ENCODE assay signal across 1 cellular context in the genomic region with DNA sequence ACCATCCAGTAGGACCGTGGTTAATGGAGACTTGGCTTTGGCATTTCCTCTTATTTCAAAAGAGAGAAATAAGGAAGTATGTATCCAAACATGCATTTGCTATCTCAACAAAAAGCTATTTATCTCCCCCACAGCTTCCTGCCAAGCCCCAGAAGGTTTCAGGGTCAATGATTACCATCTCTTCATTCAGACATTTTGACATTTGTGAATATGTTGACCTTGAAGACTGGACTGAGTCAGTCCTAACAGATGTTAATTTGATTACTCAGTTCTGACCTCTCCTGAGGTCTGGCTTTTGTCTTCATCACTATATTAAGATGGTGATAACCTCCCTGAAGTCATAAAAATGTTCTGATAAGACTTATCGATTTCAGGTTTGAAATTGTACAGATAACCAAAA.
TF ChIP-seq lines count a peak whose summit lies in the region.

No MANE protein-coding gene starts in this region.

TF ChIP-seq in SK-N-SH treated with all-trans-retinoic acid at 6 μM for 48 hours, 23 proteins besides CTCF, POLR2A, EP300 and RAD21 (continued from another document):
- TF ChIP-seq, protein P1, sequence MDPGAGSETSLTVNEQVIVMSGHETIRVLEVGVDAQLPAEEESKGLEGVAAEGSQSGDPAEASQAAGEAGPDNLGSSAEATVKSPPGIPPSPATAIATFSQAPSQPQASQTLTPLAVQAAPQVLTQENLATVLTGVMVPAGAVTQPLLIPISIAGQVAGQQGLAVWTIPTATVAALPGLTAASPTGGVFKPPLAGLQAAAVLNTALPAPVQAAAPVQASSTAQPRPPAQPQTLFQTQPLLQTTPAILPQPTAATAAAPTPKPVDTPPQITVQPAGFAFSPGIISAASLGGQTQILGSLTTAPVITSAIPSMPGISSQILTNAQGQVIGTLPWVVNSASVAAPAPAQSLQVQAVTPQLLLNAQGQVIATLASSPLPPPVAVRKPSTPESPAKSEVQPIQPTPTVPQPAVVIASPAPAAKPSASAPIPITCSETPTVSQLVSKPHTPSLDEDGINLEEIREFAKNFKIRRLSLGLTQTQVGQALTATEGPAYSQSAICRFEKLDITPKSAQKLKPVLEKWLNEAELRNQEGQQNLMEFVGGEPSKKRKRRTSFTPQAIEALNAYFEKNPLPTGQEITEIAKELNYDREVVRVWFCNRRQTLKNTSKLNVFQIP (CRISPR knock-in tag; IDR thresholded peaks at IDR 0.05; ENCODE audit: borderline replicate concordance, low read depth): peak; percentile 16; the same call in 1 of the 2 replicates
- TF ChIP-seq PPARA (CRISPR knock-in tag; IDR thresholded peaks at IDR 0.05; ENCODE audit: borderline replicate concordance): 0 out of 2 replicates have a peak, but pooled peaks have one; percentile 18
- TF ChIP-seq ZNF565 (CRISPR knock-in tag; conservative IDR thresholded peaks at IDR 0.05; ENCODE audit: low read depth): no peak
- peak; percentile 100 for TF ChIP-seq TCF4 (CRISPR knock-in tag; IDR thresholded peaks at IDR 0.05; ENCODE audit: borderline replicate concordance)
- TF ChIP-seq, protein P2, sequence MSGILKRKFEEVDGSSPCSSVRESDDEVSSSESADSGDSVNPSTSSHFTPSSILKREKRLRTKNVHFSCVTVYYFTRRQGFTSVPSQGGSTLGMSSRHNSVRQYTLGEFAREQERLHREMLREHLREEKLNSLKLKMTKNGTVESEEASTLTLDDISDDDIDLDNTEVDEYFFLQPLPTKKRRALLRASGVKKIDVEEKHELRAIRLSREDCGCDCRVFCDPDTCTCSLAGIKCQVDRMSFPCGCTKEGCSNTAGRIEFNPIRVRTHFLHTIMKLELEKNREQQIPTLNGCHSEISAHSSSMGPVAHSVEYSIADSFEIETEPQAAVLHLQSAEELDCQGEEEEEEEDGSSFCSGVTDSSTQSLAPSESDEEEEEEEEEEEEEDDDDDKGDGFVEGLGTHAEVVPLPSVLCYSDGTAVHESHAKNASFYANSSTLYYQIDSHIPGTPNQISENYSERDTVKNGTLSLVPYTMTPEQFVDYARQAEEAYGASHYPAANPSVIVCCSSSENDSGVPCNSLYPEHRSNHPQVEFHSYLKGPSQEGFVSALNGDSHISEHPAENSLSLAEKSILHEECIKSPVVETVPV (CRISPR knock-in tag; IDR thresholded peaks at IDR 0.05): peak; percentile 90
- TF ChIP-seq SNAI2 (CRISPR knock-in tag; IDR thresholded peaks at IDR 0.05): peak; percentile 64
- TF ChIP-seq RARB (CRISPR knock-in tag; IDR thresholded peaks at IDR 0.05): no peak
- TF ChIP-seq PATZ1 (CRISPR knock-in tag; IDR thresholded peaks at IDR 0.05; ENCODE audit: borderline replicate concordance): peak; percentile 65; the same call in 1 of the 2 replicates
- TF ChIP-seq ZNF70 (CRISPR knock-in tag; IDR thresholded peaks at IDR 0.05): peak; percentile 47; the same call in 1 of the 2 replicates
- 0 out of 2 replicates have a peak, but pooled peaks have one; percentile 47 for TF ChIP-seq ZFP3 (CRISPR knock-in tag; IDR thresholded peaks at IDR 0.05)
- no peak for TF ChIP-seq TOX (CRISPR knock-in tag; IDR thresholded peaks at IDR 0.05; ENCODE audit: borderline replicate concordance)
- TF ChIP-seq CSDC2 (CRISPR knock-in tag; IDR thresholded peaks at IDR 0.05): no peak
- 0 out of 2 replicates have a peak, but pooled peaks have one; percentile 24 for TF ChIP-seq ZFP30 (CRISPR knock-in tag; IDR thresholded peaks at IDR 0.05)
- TF ChIP-seq ZC3H10 (CRISPR knock-in tag; IDR thresholded peaks at IDR 0.05): no peak
- peak; percentile 96 for TF ChIP-seq ISL1 (CRISPR knock-in tag; IDR thresholded peaks at IDR 0.05)
- peak; percentile 83 for TF ChIP-seq CREB5 (CRISPR knock-in tag; IDR thresholded peaks at IDR 0.05; ENCODE audit: low read depth)
- no peak for TF ChIP-seq OSR1 (CRISPR knock-in tag; IDR thresholded peaks at IDR 0.05)
- no peak; the same call in 1 of the 2 replicates for TF ChIP-seq GLIS3 (CRISPR knock-in tag; IDR thresholded peaks at IDR 0.05)
- TF ChIP-seq ZNF8 (CRISPR knock-in tag; IDR thresholded peaks at IDR 0.05): peak; percentile 55; the same call in 1 of the 2 replicates
TF ChIP-seq in SK-N-SH treated with all-trans-retinoic acid at 6 μM for 48 hours: peak in this region for 14.
